11 cellular contexts compared by ENCODE assay signal in genomic region chr6:3403244-3404154, GRCh38. TPM values are rescaled to one million over a fixed set of nuclear protein-coding genes. Genes with fewer than 3 reads are reported as not detected.
DNase-seq lines count a peak whose midpoint lies in the region; ATAC-seq and TF ChIP-seq lines count a peak whose summit lies in the region.
"Had no signal": no experiment of that assay in that cellular context is flagged by ENCODE, and none has a peak within 500 bp of the region (broad histone marks: within the 10 kb centered on the region; RNA-seq: fewer than 3 reads in every experiment).

No MANE protein-coding gene starts in this region.

- H3K36me3 ChIP-seq in thymus (ENCODE audit: control insufficient read depth, insufficient read depth), result no peaks in the 10 kb centered on the region

- no peaks in the 10 kb centered on the region for H3K4me1 ChIP-seq in thymus (ENCODE audit: control insufficient read depth, insufficient read depth, low read length)

- H3K4me1 Mint-ChIP-seq in brain, result peaks cover 70% of the 10 kb centered on the region

- no peaks in the 10 kb centered on the region for H3K9me3 Mint-ChIP-seq in brain

- no peaks in the 10 kb centered on the region for H3K9me3 ChIP-seq in thymus (ENCODE audit: control insufficient read depth)

- 73% methylated on average over 13 of the region's 13 CpGs for WGBS in thymus

- ATAC-seq in GM18907 (IDR thresholded peaks at IDR 0.05; ENCODE audit: unreplicated experiment), result no peak

- peak overlapping the region; percentile 77 for H3K27ac ChIP-seq in thymus (ENCODE audit: low read depth)

- no peaks in the 10 kb centered on the region for H3K27me3 ChIP-seq in thymus (ENCODE audit: control insufficient read depth, insufficient read depth)

- H3K4me3 Mint-ChIP-seq in brain, result peak overlapping the region in 3 of 5 experiments; percentile 12 to 42 (median 28)

- no peak overlapping the region for H3K4me3 ChIP-seq in thymus (ENCODE audit: low read length)

- peaks cover 29% of the 10 kb centered on the region for H3K36me3 Mint-ChIP-seq in brain

- peaks cover 4% of the 10 kb centered on the region for H3K27me3 Mint-ChIP-seq in brain

- peak; percentile 11 for DNase-seq in DMS 273 (lab: John Stamatoyannopoulos, UW; ENCODE audit: unreplicated experiment)
- DNase-seq in DMS 273 treated with DMSO at 0.1 percent for 48 hours (lab: John Stamatoyannopoulos, UW), result no peak
- peak; percentile 88 for DNase-seq in left kidney (ENCODE audit: low read depth, low spot score)
- no peak for DNase-seq in SW 1271 (lab: John Stamatoyannopoulos, UW)
- no peak for DNase-seq in activated CD4-positive, CD25-positive, alpha-beta regulatory T cell treated with anti-CD3 and anti-CD28 coated beads, Interleukin-2, amount 50 U/mL, for 72 hours
- DNase-seq: GDM1, NCI-H446, retina had no signal

- no peak for TF ChIP-seq CTCF in brain (conservative IDR thresholded peaks at IDR 0.05)

- peak overlapping the region; percentile 13 to 68 (median 54) for H3K27ac Mint-ChIP-seq in brain

RNA-seq across cellular contexts. Expression of gene SLC22A23, which starts 53.4 kb away (rescaled TPM):
- polyA plus RNA-seq in brain (ENCODE audit: insufficient read depth, low read depth, low replicate concordance), result 25.9 TPM
- polyA plus RNA-seq in thymus, result 16.4 TPM

Comparison
In these comparisons a context has a peak if more than half of its experiments do, and no peak if none do; other contexts are left out.
1. DNase-seq: peak in DMS 273 (single experiment) and left kidney (single experiment); none in DMS 273 treated with DMSO at 0.1 percent for 48 hours (single experiment), SW 1271 (0 of 2) and activated CD4-positive, CD25-positive, alpha-beta regulatory T cell treated with anti-CD3 and anti-CD28 coated beads, Interleukin-2, amount 50 U/mL, for 72 hours (single experiment).